ENCODE assay signal across 8 cellular contexts in the genomic region with DNA sequence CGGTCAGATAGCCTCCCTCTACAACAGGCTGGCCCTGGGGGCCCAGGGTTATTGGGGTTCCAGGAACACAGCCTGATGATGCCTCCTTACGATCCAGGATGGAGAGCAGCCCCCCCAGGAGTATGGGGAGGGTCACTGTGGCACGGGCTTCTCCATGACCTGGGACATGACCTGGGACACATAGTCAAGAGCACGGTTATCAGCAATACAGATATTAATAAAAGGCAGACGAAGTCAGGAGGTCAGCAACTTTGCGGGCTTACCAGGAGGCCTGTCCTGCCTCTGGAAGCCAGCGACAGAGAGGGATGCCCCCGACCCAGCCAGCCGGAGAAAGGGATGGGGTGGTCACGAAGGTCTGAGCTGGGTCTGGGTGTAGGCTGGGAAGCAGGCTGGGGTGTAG. TPM values are rescaled to one million over a fixed set of nuclear protein-coding genes. Genes with fewer than 3 reads are reported as not detected.
DNase-seq lines count a peak whose midpoint lies in the region; ATAC-seq and TF ChIP-seq lines count a peak whose summit lies in the region.

No MANE protein-coding gene starts in this region.

- POLR2A ChIA-PET in AG04449 (lab: Yijun Ruan, JAX): interaction anchor here (1.4 kb wide), 2 partner anchors 161 to 179 kb away, joined by 4 to 10 read pairs; partner anchors contain the start of genes CEP250 and GDF5

- H3K27ac ChIP-seq in breast epithelium (peak overlapping the region; percentile 98 to 100), muscle layer of colon (ENCODE audit: low read depth, low read length) (peak overlapping the region; percentile 72)

- H3K9ac ChIP-seq in muscle layer of colon (ENCODE audit: low read length): peak overlapping the region; percentile 83

- no peak for TF ChIP-seq CTCF in AG04449 (IDR thresholded peaks at IDR 0.05; ENCODE audit: insufficient read depth, low read length, missing control alignments)
- TF ChIP-seq CTCF in breast epithelium (IDR thresholded peaks at IDR 0.05): no peak

- H3K4me1 ChIP-seq in breast epithelium (peaks cover 0 to 6% of the 10 kb centered on the region in 2 donors), muscle layer of colon (ENCODE audit: insufficient read depth, low read length) (peaks cover 19% of the 10 kb centered on the region)

- peaks cover 8% of the 10 kb centered on the region for H3K36me3 ChIP-seq in breast epithelium
- peaks cover 34% of the 10 kb centered on the region for H3K36me3 ChIP-seq in muscle layer of colon (ENCODE audit: insufficient read depth, low read length)

- H3K4me3 ChIP-seq in AG04449 (ENCODE audit: low read depth, low read length): peak overlapping the region; percentile 83
- peak overlapping the region; percentile 79 to 88 (median 83) for H3K4me3 ChIP-seq in breast epithelium
- H3K4me3 ChIP-seq in muscle layer of colon (ENCODE audit: low read depth in 1 of 2, low read length in 2 of 2): peak overlapping the region; percentile 47 to 84

- no peak for DNase-seq in AG04449 (ENCODE audit: low read depth, low spot score)
- no peak for DNase-seq in breast epithelium (ENCODE audit: low spot score in 2 of 2)
- no peak for DNase-seq in dedifferentiated amniotic fluid mesenchymal stem cell (ENCODE audit: extremely low spot score)

- no peak for TF ChIP-seq POLR2A in breast epithelium (IDR thresholded peaks at IDR 0.05)

- intact Hi-C loops in breast epithelium (cut with DNase I; ENCODE audit: low total_unique reads): loop anchor here (10.0 kb wide), 1 partner anchor 132 kb away; the partner anchor contains the start of gene EDEM2

- ATAC-seq in HG03439 (IDR thresholded peaks at IDR 0.05; ENCODE audit: unreplicated experiment) (peak; percentile 11), GM18502 (IDR thresholded peaks at IDR 0.05; ENCODE audit: poor library complexity, unreplicated experiment) (no peak), GM19023 (IDR thresholded peaks at IDR 0.05; ENCODE audit: unreplicated experiment) (no peak), GM19397 (IDR thresholded peaks at IDR 0.05; ENCODE audit: unreplicated experiment) (no peak)

- H3K9me3 ChIP-seq in breast epithelium: no peaks in the 10 kb centered on the region
- H3K9me3 ChIP-seq in muscle layer of colon (ENCODE audit: low read length): no peaks in the 10 kb centered on the region

- H3K27me3 ChIP-seq in breast epithelium (no peaks in the 10 kb centered on the region), muscle layer of colon (ENCODE audit: control insufficient read depth in 1 of 2, insufficient read depth in 2 of 2, low read length in 2 of 2) (no peaks in the 10 kb centered on the region)

- CTCF ChIA-PET in AG04449 (lab: Yijun Ruan, JAX): interaction anchor here (0.8 to 5.1 kb wide), 12 partner anchors 8 to 190 kb away, joined by 3 to 29 read pairs (median 6); partner anchors contain the start of genes EDEM2 and GDF5

RNA-seq across cellular contexts. Expression of gene MMP24OS, which starts 0.8 kb away (rescaled TPM):
- total RNA-seq in breast epithelium: 10 to 100 TPM; 17.4 to 34.1 (median 32.9) TPM

RNA-seq across cellular contexts. Expression of gene EIF6, which starts 7.4 kb away (rescaled TPM):
- total RNA-seq in breast epithelium: 10 to 100 TPM; 81.9 to 98.6 (median 88.0) TPM

RNA-seq across cellular contexts. Expression of gene FAM83C, which starts 15.1 kb away (rescaled TPM):
- under 1 TPM in 1 of 3 donors, not detected in 2; 0.15 TPM for total RNA-seq in breast epithelium

RNA-seq across cellular contexts. Expression of gene MMP24, which starts 50.6 kb away (rescaled TPM):
- total RNA-seq in breast epithelium: 1 to 10 TPM in 1 of 3 donors, under 1 TPM in 2; 0.80 to 2.5 (median 0.98) TPM
